ENCODE assay signal across 21 cellular contexts in the genomic region with DNA sequence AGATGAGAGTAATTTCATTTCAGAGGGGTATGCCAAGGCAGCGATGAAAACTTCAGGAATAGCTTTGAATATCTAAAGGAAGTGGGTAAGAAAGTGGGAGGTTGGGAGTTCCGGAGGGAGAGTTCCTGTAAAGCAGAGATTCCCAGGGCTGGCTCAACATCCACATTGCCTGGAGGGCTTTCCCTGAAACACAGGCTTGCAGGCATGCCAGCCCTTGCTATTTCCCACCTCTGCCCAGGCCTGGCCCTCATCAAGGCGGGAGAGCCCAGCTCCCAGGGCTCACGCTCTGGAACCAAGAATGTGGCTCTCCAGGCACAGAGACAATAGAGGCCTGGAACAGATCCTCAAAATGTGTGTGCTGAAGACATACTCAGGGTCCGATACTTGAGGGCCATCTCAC. TPM values are rescaled to one million over a fixed set of nuclear protein-coding genes. Genes with fewer than 3 reads are reported as not detected.
DNase-seq lines count a peak whose midpoint lies in the region; TF ChIP-seq lines count a peak whose summit lies in the region.
"Had no signal": no experiment of that assay in that cellular context is flagged by ENCODE, and none has a peak within 500 bp of the region (broad histone marks: within the 10 kb centered on the region; RNA-seq: fewer than 3 reads in every experiment).

No MANE protein-coding gene starts in this region.

- H3K36me3 ChIP-seq in neural progenitor cell = no peaks in the 10 kb centered on the region
- H3K36me3 ChIP-seq: BLaER1 treated with 17β-estradiol and CSF1 and Interleukin-3, amounts not matched to agents 10 nM and 100 nM had no signal

- peaks cover 5% of the 10 kb centered on the region for H3F3A ChIP-seq in neural progenitor cell (ENCODE audit: low read depth)

- TF ChIP-seq CTCF in neural progenitor cell (IDR thresholded peaks at IDR 0.05) = no peak

- no peak overlapping the region for H3K27ac ChIP-seq in neural progenitor cell
- no peak overlapping the region for H3K27ac ChIP-seq in caudate nucleus (ENCODE audit: low read depth, low read length)
- H3K27ac ChIP-seq: BLaER1 treated with 17β-estradiol and CSF1 and Interleukin-3, amounts not matched to agents 10 nM and 100 nM; RWPE1 had no signal

- no peaks in the 10 kb centered on the region for H3K27me3 ChIP-seq in neural progenitor cell
- H3K27me3 ChIP-seq: BLaER1 treated with 17β-estradiol and CSF1 and Interleukin-3, amounts not matched to agents 10 nM and 100 nM had no signal

- intact Hi-C loops in activated T-helper 1 cell treated with anti-CD3 and anti-CD28 coated beads, Interleukin-12 subunit alpha, Interleukin-12 subunit beta, Interleukin-2, Interleukin-4 antibody, amounts not matched to agents 30 ng/mL and 10 ng/mL and 1 ng/mL, durations not matched to agents 14 hours and 24 hours and 36 hours (cut with micrococcal nuclease) = no loop called here

- no peak overlapping the region for H3K9ac ChIP-seq in neural progenitor cell
- H3K9ac ChIP-seq: BLaER1 treated with 17β-estradiol and CSF1 and Interleukin-3, amounts not matched to agents 10 nM and 100 nM had no signal

- no peaks in the 10 kb centered on the region for H4K20me1 ChIP-seq in neural progenitor cell (ENCODE audit: low read depth)
- H4K20me1 ChIP-seq: BLaER1 treated with 17β-estradiol and CSF1 and Interleukin-3, amounts not matched to agents 10 nM and 100 nM had no signal

- H3K9me3 Mint-ChIP-seq in neural progenitor cell = peaks cover 9% of the 10 kb centered on the region
- H3K9me3 Mint-ChIP-seq in activated T-helper 1 cell treated with anti-CD3 and anti-CD28 coated beads, Interleukin-12 subunit alpha, Interleukin-12 subunit beta, Interleukin-2, Interleukin-4 antibody, amounts not matched to agents 30 ng/mL and 10 ng/mL and 1 ng/mL, durations not matched to agents 14 hours and 24 hours and 36 hours = no peaks in the 10 kb centered on the region
- H3K9me3 Mint-ChIP-seq in activated naive CD8-positive, alpha-beta T cell treated with anti-CD3 and anti-CD28 coated beads for 36 hours = no peaks in the 10 kb centered on the region
- H3K9me3 Mint-ChIP-seq: CD4-positive, alpha-beta T cell had no signal

- peaks cover 7% of the 10 kb centered on the region for H3K36me3 Mint-ChIP-seq in neural progenitor cell
- no peaks in the 10 kb centered on the region for H3K36me3 Mint-ChIP-seq in activated T-helper 1 cell treated with anti-CD3 and anti-CD28 coated beads, Interleukin-12 subunit alpha, Interleukin-12 subunit beta, Interleukin-2, Interleukin-4 antibody, amounts not matched to agents 30 ng/mL and 10 ng/mL and 1 ng/mL, durations not matched to agents 14 hours and 24 hours and 36 hours (ENCODE audit: low read depth)
- H3K36me3 Mint-ChIP-seq in activated naive CD8-positive, alpha-beta T cell treated with anti-CD3 and anti-CD28 coated beads for 36 hours = no peaks in the 10 kb centered on the region

- H3K4me3 Mint-ChIP-seq in neural progenitor cell = no peak overlapping the region
- no peak overlapping the region for H3K4me3 Mint-ChIP-seq in activated T-helper 1 cell treated with anti-CD3 and anti-CD28 coated beads, Interleukin-12 subunit alpha, Interleukin-12 subunit beta, Interleukin-2, Interleukin-4 antibody, amounts not matched to agents 30 ng/mL and 10 ng/mL and 1 ng/mL, durations not matched to agents 14 hours and 24 hours and 36 hours
- no peak overlapping the region for H3K4me3 Mint-ChIP-seq in activated naive CD8-positive, alpha-beta T cell treated with anti-CD3 and anti-CD28 coated beads for 36 hours
- H3K4me3 Mint-ChIP-seq: CD4-positive, alpha-beta T cell had no signal

- H3K79me2 ChIP-seq in neural progenitor cell (ENCODE audit: low read depth) = peaks cover 1% of the 10 kb centered on the region

- H3K27ac Mint-ChIP-seq in neural progenitor cell = peak overlapping the region; percentile 30
- H3K27ac Mint-ChIP-seq in activated T-helper 1 cell treated with anti-CD3 and anti-CD28 coated beads, Interleukin-12 subunit alpha, Interleukin-12 subunit beta, Interleukin-2, Interleukin-4 antibody, amounts not matched to agents 30 ng/mL and 10 ng/mL and 1 ng/mL, durations not matched to agents 14 hours and 24 hours and 36 hours = no peak overlapping the region
- H3K27ac Mint-ChIP-seq in activated naive CD8-positive, alpha-beta T cell treated with anti-CD3 and anti-CD28 coated beads for 36 hours = no peak overlapping the region
- H3K27ac Mint-ChIP-seq: CD4-positive, alpha-beta T cell had no signal

- H3K4me2 ChIP-seq in neural progenitor cell = no peak overlapping the region
- H3K4me2 ChIP-seq: BLaER1 treated with 17β-estradiol and CSF1 and Interleukin-3, amounts not matched to agents 10 nM and 100 nM had no signal

- H3K4me1 ChIP-seq in neural progenitor cell = peaks cover 5% of the 10 kb centered on the region
- H3K4me1 ChIP-seq: BLaER1 treated with 17β-estradiol and CSF1 and Interleukin-3, amounts not matched to agents 10 nM and 100 nM had no signal

- no peaks in the 10 kb centered on the region for H3K9me3 ChIP-seq in neural progenitor cell (ENCODE audit: low read depth)

- H3K27me3 Mint-ChIP-seq in neural progenitor cell (ENCODE audit: insufficient read depth, low read depth) = no peaks in the 10 kb centered on the region
- no peaks in the 10 kb centered on the region for H3K27me3 Mint-ChIP-seq in activated T-helper 1 cell treated with anti-CD3 and anti-CD28 coated beads, Interleukin-12 subunit alpha, Interleukin-12 subunit beta, Interleukin-2, Interleukin-4 antibody, amounts not matched to agents 30 ng/mL and 10 ng/mL and 1 ng/mL, durations not matched to agents 14 hours and 24 hours and 36 hours (ENCODE audit: insufficient read depth)
- no peaks in the 10 kb centered on the region for H3K27me3 Mint-ChIP-seq in activated naive CD8-positive, alpha-beta T cell treated with anti-CD3 and anti-CD28 coated beads for 36 hours

- no peak overlapping the region for H2AFZ ChIP-seq in neural progenitor cell (replicated peaks)

- DNase-seq in EH (ENCODE audit: low read depth) (peak; percentile 40), RPMI7951 (ENCODE audit: low read depth) (peak; percentile 84), dermis blood vessel endothelial cell (peak; percentile 17), neural progenitor cell (ENCODE audit: low spot score) (no peak), dedifferentiated amniotic fluid mesenchymal stem cell (ENCODE audit: extremely low spot score) (no peak), caudate nucleus (lab: John Stamatoyannopoulos, UW) (no peak)
- DNase-seq in activated T-helper 1 cell treated with anti-CD3 and anti-CD28 coated beads, Interleukin-12 subunit alpha, Interleukin-12 subunit beta, Interleukin-2, Interleukin-4 antibody, amounts not matched to agents 30 ng/mL and 10 ng/mL and 1 ng/mL, durations not matched to agents 14 hours and 24 hours and 36 hours (ENCODE audit: low spot score) = no peak
- DNase-seq in activated naive CD8-positive, alpha-beta T cell treated with anti-CD3 and anti-CD28 coated beads for 36 hours = no peak
- DNase-seq: AML-193; CD4-positive, alpha-beta T cell; NCI-H1092 treated with DMSO at 0.1 percent for 48 hours; NCI-H1436; NCI-H187; NCI-H446 treated with DMSO at 0.1 percent for 48 hours; NCI-H526 treated with DMSO at 0.1 percent for 48 hours; SHP77 treated with DMSO at 0.1 percent for 48 hours; SW 1271 had no signal

- H3K4me1 Mint-ChIP-seq in neural progenitor cell = peaks cover 40% of the 10 kb centered on the region
- H3K4me1 Mint-ChIP-seq in activated T-helper 1 cell treated with anti-CD3 and anti-CD28 coated beads, Interleukin-12 subunit alpha, Interleukin-12 subunit beta, Interleukin-2, Interleukin-4 antibody, amounts not matched to agents 30 ng/mL and 10 ng/mL and 1 ng/mL, durations not matched to agents 14 hours and 24 hours and 36 hours (ENCODE audit: low read depth) = no peaks in the 10 kb centered on the region
- H3K4me1 Mint-ChIP-seq in activated naive CD8-positive, alpha-beta T cell treated with anti-CD3 and anti-CD28 coated beads for 36 hours = no peaks in the 10 kb centered on the region

- H3K4me3 ChIP-seq in neural progenitor cell = no peak overlapping the region
- H3K4me3 ChIP-seq: BLaER1 treated with 17β-estradiol and CSF1 and Interleukin-3, amounts not matched to agents 10 nM and 100 nM; GM12878 had no signal

RNA-seq across cellular contexts. Expression of a gene that starts 43.8 kb away (rescaled TPM):
- total RNA-seq in RPMI7951 (2014; rRNA removed; shearing (Covaris generic)) = 0.29 TPM in 1 of 2 replicates, not detected in the other
- total RNA-seq in dermis blood vessel endothelial cell (not detected in 2 replicates), neural progenitor cell (ENCODE audit: low replicate concordance) (0.37 TPM in 1 of 2 replicates, not detected in the other)
- not detected in 2 replicates for total RNA-seq in activated T-helper 1 cell treated with anti-CD3 and anti-CD28 coated beads, Interleukin-12 subunit alpha, Interleukin-12 subunit beta, Interleukin-2, Interleukin-4 antibody, amounts not matched to agents 30 ng/mL and 10 ng/mL and 1 ng/mL, durations not matched to agents 14 hours and 24 hours and 36 hours
- total RNA-seq in activated naive CD8-positive, alpha-beta T cell treated with anti-CD3 and anti-CD28 coated beads for 36 hours = not detected
- total RNA-seq: CD4-positive, alpha-beta T cell; GM12878; HT-29 had no signal

Comparison
In these comparisons a context has a peak if more than half of its experiments do, and no peak if none do; other contexts are left out.
1. DNase-seq: peak in EH (single experiment), RPMI7951 (single experiment) and dermis blood vessel endothelial cell (single experiment); none in neural progenitor cell (single experiment), dedifferentiated amniotic fluid mesenchymal stem cell (single experiment), activated T-helper 1 cell treated with anti-CD3 and anti-CD28 coated beads, Interleukin-12 subunit alpha, Interleukin-12 subunit beta, Interleukin-2, Interleukin-4 antibody, amounts not matched to agents 30 ng/mL and 10 ng/mL and 1 ng/mL, durations not matched to agents 14 hours and 24 hours and 36 hours (single experiment), caudate nucleus (0 of 61) and activated naive CD8-positive, alpha-beta T cell treated with anti-CD3 and anti-CD28 coated beads for 36 hours (single experiment).